In genomic region chr3:56988874-56989433, GRCh38 we compare ENCODE assay signal across 8 cellular contexts.
DNase-seq lines count a peak whose midpoint lies in the region; ATAC-seq, FAIRE-seq and TF ChIP-seq lines count a peak whose summit lies in the region.

No MANE protein-coding gene starts in this region.

- no peak for TF ChIP-seq EP300 in Ishikawa (IDR thresholded peaks at IDR 0.05; ENCODE audit: borderline replicate concordance)

- POLR2A ChIA-PET in PC-9 (lab: Charles Lee; ENCODE audit: unreplicated experiment) = interaction anchor here (0.5 to 0.6 kb wide), 2 partner anchors 312 to 408 kb away, joined by 3 read pairs; no protein-coding TSS in a partner anchor

- TF ChIP-seq CTCF in D721Med (IDR thresholded peaks at IDR 0.05; ENCODE audit: insufficient read depth, missing control alignments) = peak; percentile 67
- peak; percentile 88 for TF ChIP-seq CTCF in PC-9 (conservative IDR thresholded peaks at IDR 0.05)

- peaks cover 0 to 6% of the 10 kb centered on the region in 2 donors for H3K4me1 Mint-ChIP-seq in natural killer cell treated with Interleukin-12 subunit alpha and Interleukin-12 subunit beta and Interleukin-15 and Interleukin-18, amount 100 ng/mL, for 72 hours (ENCODE audit: low read depth in 2 of 2)

- peak; percentile 89 for TF ChIP-seq RAD21 in Ishikawa (IDR thresholded peaks at IDR 0.05; ENCODE audit: low read depth)

- H3K9me3 Mint-ChIP-seq in natural killer cell treated with Interleukin-12 subunit alpha and Interleukin-12 subunit beta and Interleukin-15 and Interleukin-18, amount 100 ng/mL, for 72 hours = no peaks in the 10 kb centered on the region

- H3K9me3 ChIP-seq in PC-9 (ENCODE audit: insufficient read depth, low read depth) = no peaks in the 10 kb centered on the region

- CTCF ChIA-PET in PC-9 (lab: Charles Lee) = interaction anchor here (0.6 to 1.0 kb wide), 3 partner anchors 77 to 308 kb away, joined by 3 to 12 read pairs (median 3); no protein-coding TSS in a partner anchor

- peaks cover 7 to 12% of the 10 kb centered on the region in 2 donors for H3K27me3 Mint-ChIP-seq in natural killer cell treated with Interleukin-12 subunit alpha and Interleukin-12 subunit beta and Interleukin-15 and Interleukin-18, amount 100 ng/mL, for 72 hours

- H2AFZ ChIP-seq in PC-9 = no peak overlapping the region

- FAIRE-seq in D721Med (lab: Jason Lieb, UNC) = no peak

- H3K27ac Mint-ChIP-seq in natural killer cell treated with Interleukin-12 subunit alpha and Interleukin-12 subunit beta and Interleukin-15 and Interleukin-18, amount 100 ng/mL, for 72 hours = no peak overlapping the region

- no peak overlapping the region for H3K4me2 ChIP-seq in PC-9

- no peaks in the 10 kb centered on the region for H3K36me3 ChIP-seq in PC-9 (ENCODE audit: low read depth)

- no peak overlapping the region for H3K4me3 Mint-ChIP-seq in natural killer cell treated with Interleukin-12 subunit alpha and Interleukin-12 subunit beta and Interleukin-15 and Interleukin-18, amount 100 ng/mL, for 72 hours

- intact Hi-C loops in PC-9 (cut with micrococcal nuclease; ENCODE audit: unreplicated experiment) = loop anchor here (1.0 to 10.0 kb wide), 3 partner anchors 134 to 494 kb away; no protein-coding TSS in a partner anchor

- DNase-seq in D721Med (ENCODE audit: insufficient read length, low spot score) = peak; percentile 44
- DNase-seq in PC-9 = peak in 1 of 2 experiments; percentile 50
- DNase-seq in activated T-cell treated with anti-CD3 and anti-CD28 coated beads, Interleukin-2, amount 50 U/mL, for 1 hour = peak; percentile 68
- DNase-seq in fibroblast of gingiva (ENCODE audit: low read depth) = peak; percentile 58
- DNase-seq in natural killer cell treated with Interleukin-12 subunit alpha and Interleukin-12 subunit beta and Interleukin-15 and Interleukin-18, amount 100 ng/mL, for 72 hours (ENCODE audit: low spot score) = peak; percentile 75
- peak; percentile 78 for DNase-seq in stimulated activated naive CD8-positive, alpha-beta T cell treated with anti-CD3 and anti-CD28 coated beads, Interleukin-15, Interleukin-2, amounts not matched to agents 100 U/mL and 50 U/mL, for 24 hours

- no peaks in the 10 kb centered on the region for H3F3A ChIP-seq in PC-9 (ENCODE audit: insufficient read depth, low read depth)

- H3K36me3 Mint-ChIP-seq in natural killer cell treated with Interleukin-12 subunit alpha and Interleukin-12 subunit beta and Interleukin-15 and Interleukin-18, amount 100 ng/mL, for 72 hours = no peaks in the 10 kb centered on the region

- no peak overlapping the region for H3K4me3 ChIP-seq in PC-9

- no peaks in the 10 kb centered on the region for H3K4me1 ChIP-seq in PC-9 (replicated peaks; ENCODE audit: insufficient read depth)

- H3K27ac ChIP-seq in PC-9 = no peak overlapping the region

- H3K79me2 ChIP-seq in PC-9 (ENCODE audit: low read depth) = no peaks in the 10 kb centered on the region

- ATAC-seq in natural killer cell treated with Interleukin-12 subunit alpha and Interleukin-12 subunit beta and Interleukin-15 and Interleukin-18, amount 100 ng/mL, for 72 hours = peak in 1 of 2 donors; percentile 81
- ATAC-seq in stimulated activated naive CD8-positive, alpha-beta T cell treated with anti-CD3 and anti-CD28 coated beads, Interleukin-15, Interleukin-2, amounts not matched to agents 100 U/mL and 50 U/mL, for 24 hours = peak; percentile 65
- ATAC-seq in HG03280 (IDR thresholded peaks at IDR 0.05; ENCODE audit: unreplicated experiment) = no peak

- H3K9me2 ChIP-seq in PC-9 (ENCODE audit: insufficient read depth) = no peaks in the 10 kb centered on the region

- no TSS peak for BruUV-seq in PC-9 (replicated peaks; lab: Mats Ljungman, UMichigan)

- H4K20me1 ChIP-seq in PC-9 (ENCODE audit: insufficient read depth) = no peaks in the 10 kb centered on the region; the same call in 1 of the 2 replicates

- H3K27me3 ChIP-seq in PC-9 (ENCODE audit: insufficient read depth, low read depth) = no peaks in the 10 kb centered on the region

TF ChIP-seq in Ishikawa, 13 proteins besides CTCF, POLR2A, EP300 and RAD21:
- TF ChIP-seq CREB1 (IDR thresholded peaks at IDR 0.05; ENCODE audit: low read depth) (no peak), ZBTB7A (IDR thresholded peaks at IDR 0.05; ENCODE audit: low read depth) (no peak), FOXM1 (IDR thresholded peaks at IDR 0.05; ENCODE audit: borderline replicate concordance, low read depth) (no peak), YY1 (IDR thresholded peaks at IDR 0.05; ENCODE audit: low read depth) (no peak), EGR1 (IDR thresholded peaks at IDR 0.05) (no peak)
TF ChIP-seq in Ishikawa: peak in this region for 0.
